In genomic region chr3:4722103-4722502, GRCh38 we compare ENCODE assay signal across 8 cellular contexts.
DNase-seq lines count a peak whose midpoint lies in the region; ATAC-seq and TF ChIP-seq lines count a peak whose summit lies in the region.

No MANE protein-coding gene starts in this region.

- no peaks in the 10 kb centered on the region for H3K79me2 ChIP-seq in neural progenitor cell (ENCODE audit: low read depth)

- H3K4me1 ChIP-seq in neural progenitor cell, result peaks cover 18% of the 10 kb centered on the region

- H3K4me2 ChIP-seq in neural progenitor cell, result no peak overlapping the region

- no peak overlapping the region for H3K27ac ChIP-seq in neural progenitor cell

- peak; percentile 70 for ATAC-seq in GM18508 (IDR thresholded peaks at IDR 0.05; ENCODE audit: insufficient read depth, unreplicated experiment)
- ATAC-seq in esophagus mucosa, result peak; percentile 83
- ATAC-seq in HG02588 (IDR thresholded peaks at IDR 0.05; ENCODE audit: unreplicated experiment), result no peak

- no peaks in the 10 kb centered on the region for H3F3A ChIP-seq in neural progenitor cell (ENCODE audit: low read depth)

- no peak overlapping the region for H3K4me3 Mint-ChIP-seq in T-helper 2 cell treated with Interferon-gamma antibody and Interleukin-4, amounts not matched to agents 5 μg/mL and 100 μg/mL, for 36 hours
- no peak overlapping the region for H3K4me3 Mint-ChIP-seq in neural progenitor cell

- peak overlapping the region; percentile 64 for H3K27ac Mint-ChIP-seq in T-helper 2 cell treated with Interferon-gamma antibody and Interleukin-4, amounts not matched to agents 5 μg/mL and 100 μg/mL, for 36 hours
- no peak overlapping the region for H3K27ac Mint-ChIP-seq in neural progenitor cell

- H3K9me3 ChIP-seq in neural progenitor cell (ENCODE audit: low read depth), result no peaks in the 10 kb centered on the region

- peaks cover 42% of the 10 kb centered on the region for H3K4me1 Mint-ChIP-seq in T-helper 2 cell treated with Interferon-gamma antibody and Interleukin-4, amounts not matched to agents 5 μg/mL and 100 μg/mL, for 36 hours (ENCODE audit: low read depth)
- H3K4me1 Mint-ChIP-seq in neural progenitor cell, result peaks cover 46% of the 10 kb centered on the region

- H3K27me3 ChIP-seq in neural progenitor cell, result no peaks in the 10 kb centered on the region

- no peaks in the 10 kb centered on the region for H4K20me1 ChIP-seq in neural progenitor cell (ENCODE audit: low read depth)

- DNase-seq in AG09319 (ENCODE audit: extremely low read depth, low read depth) (no peak), neural progenitor cell (ENCODE audit: low spot score) (no peak), NCI-H2196 (lab: John Stamatoyannopoulos, UW; ENCODE audit: unreplicated experiment) (no peak)
- DNase-seq in Jurkat, Clone E6-1 (ENCODE audit: low read depth, low spot score), result peak; percentile 47
- no peak for DNase-seq in T-helper 2 cell treated with Interferon-gamma antibody and Interleukin-4, amounts not matched to agents 5 μg/mL and 100 μg/mL, for 36 hours (ENCODE audit: low spot score)

- H3K36me3 ChIP-seq in neural progenitor cell, result no peaks in the 10 kb centered on the region

- H3K9me3 Mint-ChIP-seq in T-helper 2 cell treated with Interferon-gamma antibody and Interleukin-4, amounts not matched to agents 5 μg/mL and 100 μg/mL, for 36 hours, result no peaks in the 10 kb centered on the region
- no peaks in the 10 kb centered on the region for H3K9me3 Mint-ChIP-seq in neural progenitor cell

- TF ChIP-seq CTCF in AG09319 (IDR thresholded peaks at IDR 0.05; ENCODE audit: low read depth, low read length) (peak; percentile 32), neural progenitor cell (IDR thresholded peaks at IDR 0.05) (peak; percentile 25)

- H3K4me3 ChIP-seq in Jurkat, Clone E6-1 (ENCODE audit: low read length), result no peak overlapping the region
- H3K4me3 ChIP-seq in neural progenitor cell, result no peak overlapping the region

- H3K36me3 Mint-ChIP-seq in T-helper 2 cell treated with Interferon-gamma antibody and Interleukin-4, amounts not matched to agents 5 μg/mL and 100 μg/mL, for 36 hours (ENCODE audit: low read depth), result peaks cover 13% of the 10 kb centered on the region
- H3K36me3 Mint-ChIP-seq in neural progenitor cell, result no peaks in the 10 kb centered on the region

- no peak overlapping the region for H3K9ac ChIP-seq in neural progenitor cell

- H3K27me3 Mint-ChIP-seq in T-helper 2 cell treated with Interferon-gamma antibody and Interleukin-4, amounts not matched to agents 5 μg/mL and 100 μg/mL, for 36 hours (ENCODE audit: low read depth), result no peaks in the 10 kb centered on the region
- H3K27me3 Mint-ChIP-seq in neural progenitor cell (ENCODE audit: insufficient read depth, low read depth), result peaks cover 4% of the 10 kb centered on the region

- no peak overlapping the region for H2AFZ ChIP-seq in neural progenitor cell (replicated peaks)
